In the genomic region with DNA sequence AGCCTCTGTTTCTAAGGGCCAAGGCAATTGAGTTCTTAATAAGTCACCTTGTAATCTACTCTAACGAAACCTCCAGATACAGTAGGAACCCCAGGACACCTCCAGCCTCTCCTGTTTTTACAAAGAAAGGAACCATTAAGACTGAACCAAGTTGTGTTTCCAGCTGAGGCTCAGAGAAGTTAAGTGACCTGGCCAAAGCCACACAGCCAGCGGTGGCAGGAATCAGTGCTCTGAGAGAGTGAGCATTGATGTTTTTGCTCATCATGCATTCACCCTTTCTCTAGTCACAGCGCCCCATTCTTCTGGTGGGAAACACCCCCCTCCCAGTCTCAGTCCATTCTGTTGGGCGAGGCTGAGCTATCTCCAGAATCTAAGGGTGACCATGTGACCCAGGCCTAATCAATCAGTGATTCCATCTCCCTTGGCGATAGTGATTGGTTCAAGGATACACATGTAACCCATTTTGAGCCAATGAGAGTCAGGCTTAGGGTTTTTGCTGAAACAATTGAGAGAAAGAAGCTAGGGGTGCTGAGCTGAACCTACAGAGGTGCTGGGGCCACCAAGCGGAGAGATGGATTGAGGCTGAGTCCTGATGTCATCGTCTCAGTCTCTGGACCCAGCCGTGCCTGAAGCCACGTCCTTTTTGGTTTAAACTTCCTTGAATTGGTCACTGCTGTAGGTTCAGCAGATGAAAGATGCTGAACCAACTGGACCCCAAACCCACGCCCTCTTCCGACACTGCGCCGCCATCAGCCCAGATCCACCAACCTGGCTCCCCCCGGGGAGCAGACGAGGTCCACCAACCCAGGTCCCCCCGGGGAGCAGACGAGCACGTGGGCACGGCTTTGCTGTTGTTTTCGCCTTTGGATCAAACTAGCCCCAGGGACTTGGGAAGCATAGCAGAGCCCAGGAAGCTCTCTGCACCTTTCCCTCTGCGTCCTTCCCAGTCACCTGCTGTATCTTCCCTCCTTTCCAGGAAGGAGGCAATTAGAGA, we compare ENCODE assay signal across 2 cellular contexts.
A peak's percentile ranks its signal among the peaks of the same experiment; 100 is the strongest.
TF ChIP-seq lines count a peak whose summit lies in the region.

No MANE protein-coding gene starts in this region.

TF ChIP-seq in HepG2, 621 proteins besides CTCF, POLR2A, EP300 and RAD21:
- TF ChIP-seq ZMYM3 (CRISPR knock-in tag; IDR thresholded peaks at IDR 0.05) (peak; percentile 37; the same call in 1 of the 2 replicates), ZNF768 (CRISPR knock-in tag; IDR thresholded peaks at IDR 0.05) (peak; percentile 94), TGIF2 (CRISPR knock-in tag; IDR thresholded peaks at IDR 0.05) (no peak), ZNF329 (CRISPR knock-in tag; IDR thresholded peaks at IDR 0.05; ENCODE audit: low read depth) (peak; percentile 87)
- TF ChIP-seq, protein P1, sequence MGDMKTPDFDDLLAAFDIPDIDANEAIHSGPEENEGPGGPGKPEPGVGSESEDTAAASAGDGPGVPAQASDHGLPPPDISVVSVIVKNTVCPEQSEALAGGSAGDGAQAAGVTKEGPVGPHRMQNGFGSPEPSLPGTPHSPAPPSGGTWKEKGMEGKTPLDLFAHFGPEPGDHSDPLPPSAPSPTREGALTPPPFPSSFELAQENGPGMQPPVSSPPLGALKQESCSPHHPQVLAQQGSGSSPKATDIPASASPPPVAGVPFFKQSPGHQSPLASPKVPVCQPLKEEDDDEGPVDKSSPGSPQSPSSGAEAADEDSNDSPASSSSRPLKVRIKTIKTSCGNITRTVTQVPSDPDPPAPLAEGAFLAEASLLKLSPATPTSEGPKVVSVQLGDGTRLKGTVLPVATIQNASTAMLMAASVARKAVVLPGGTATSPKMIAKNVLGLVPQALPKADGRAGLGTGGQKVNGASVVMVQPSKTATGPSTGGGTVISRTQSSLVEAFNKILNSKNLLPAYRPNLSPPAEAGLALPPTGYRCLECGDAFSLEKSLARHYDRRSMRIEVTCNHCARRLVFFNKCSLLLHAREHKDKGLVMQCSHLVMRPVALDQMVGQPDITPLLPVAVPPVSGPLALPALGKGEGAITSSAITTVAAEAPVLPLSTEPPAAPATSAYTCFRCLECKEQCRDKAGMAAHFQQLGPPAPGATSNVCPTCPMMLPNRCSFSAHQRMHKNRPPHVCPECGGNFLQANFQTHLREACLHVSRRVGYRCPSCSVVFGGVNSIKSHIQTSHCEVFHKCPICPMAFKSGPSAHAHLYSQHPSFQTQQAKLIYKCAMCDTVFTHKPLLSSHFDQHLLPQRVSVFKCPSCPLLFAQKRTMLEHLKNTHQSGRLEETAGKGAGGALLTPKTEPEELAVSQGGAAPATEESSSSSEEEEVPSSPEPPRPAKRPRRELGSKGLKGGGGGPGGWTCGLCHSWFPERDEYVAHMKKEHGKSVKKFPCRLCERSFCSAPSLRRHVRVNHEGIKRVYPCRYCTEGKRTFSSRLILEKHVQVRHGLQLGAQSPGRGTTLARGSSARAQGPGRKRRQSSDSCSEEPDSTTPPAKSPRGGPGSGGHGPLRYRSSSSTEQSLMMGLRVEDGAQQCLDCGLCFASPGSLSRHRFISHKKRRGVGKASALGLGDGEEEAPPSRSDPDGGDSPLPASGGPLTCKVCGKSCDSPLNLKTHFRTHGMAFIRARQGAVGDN (CRISPR knock-in tag; IDR thresholded peaks at IDR 0.05), result peak; percentile 19; the same call in 1 of the 2 replicates

TF ChIP-seq in K562, 482 proteins besides CTCF, POLR2A, EP300 and RAD21 (continues in another document):
- TF ChIP-seq ZNF121 (CRISPR knock-in tag; conservative IDR thresholded peaks at IDR 0.05) (no peak), ELK1 (CRISPR knock-in tag; IDR thresholded peaks at IDR 0.05) (no peak), FOXK1 (CRISPR knock-in tag; IDR thresholded peaks at IDR 0.05; ENCODE audit: borderline replicate concordance) (0 out of 2 replicates have a peak, but pooled peaks have one; percentile 48), THAP7 (CRISPR knock-in tag; IDR thresholded peaks at IDR 0.05) (no peak), RAD51 (IDR thresholded peaks at IDR 0.05; ENCODE audit: borderline replicate concordance, low read depth) (peak; percentile 63), ARID3B (CRISPR knock-in tag; IDR thresholded peaks at IDR 0.05; ENCODE audit: borderline replicate concordance) (no peak), NFRKB (IDR thresholded peaks at IDR 0.05; ENCODE audit: low read depth) (no peak), ZNF175 (CRISPR knock-in tag; IDR thresholded peaks at IDR 0.05; ENCODE audit: low read depth) (no peak), JUND (IDR thresholded peaks at IDR 0.05; ENCODE audit: borderline replicate concordance, low read depth, low read length) (peak; percentile 47; the same call in 1 of the 2 replicates), JUND (tag; IDR thresholded peaks at IDR 0.05; ENCODE audit: borderline replicate concordance, low read depth, low read length) (no peak), MGA (IDR thresholded peaks at IDR 0.05) (no peak), AFF4 (CRISPR knock-in tag; IDR thresholded peaks at IDR 0.05) (no peak), BCOR (IDR thresholded peaks at IDR 0.05) (peak; percentile 90), SRF (CRISPR knock-in tag; IDR thresholded peaks at IDR 0.05) (no peak), BRF2 (IDR thresholded peaks at IDR 0.05; ENCODE audit: borderline replicate concordance, insufficient read depth, insufficient read length) (no peak), IFI16 (CRISPR knock-in tag; IDR thresholded peaks at IDR 0.05) (no peak), CCAR2 (IDR thresholded peaks at IDR 0.05; ENCODE audit: low read depth, low read length) (no peak), ZNF717 (CRISPR knock-in tag; IDR thresholded peaks at IDR 0.05) (no peak)
